In genomic region chr5:120327180-120327579, GRCh38 we compare ENCODE assay signal across 1 cellular context.
TF ChIP-seq lines count a peak whose summit lies in the region.

No MANE protein-coding gene starts in this region.

TF ChIP-seq in IMR-90, 13 proteins besides CTCF, POLR2A, EP300 and RAD21:
- TF ChIP-seq RFX5 (IDR thresholded peaks at IDR 0.05; ENCODE audit: low read depth, low read length), result no peak
- TF ChIP-seq RCOR1 (IDR thresholded peaks at IDR 0.05; ENCODE audit: insufficient replicate concordance, low read length), result no peak
- peak; percentile 18; the same call in 1 of the 2 replicates for TF ChIP-seq SMC3 (IDR thresholded peaks at IDR 0.05; ENCODE audit: low read depth, low read length)
